ENCODE assay signal across 18 cellular contexts in the genomic region with DNA sequence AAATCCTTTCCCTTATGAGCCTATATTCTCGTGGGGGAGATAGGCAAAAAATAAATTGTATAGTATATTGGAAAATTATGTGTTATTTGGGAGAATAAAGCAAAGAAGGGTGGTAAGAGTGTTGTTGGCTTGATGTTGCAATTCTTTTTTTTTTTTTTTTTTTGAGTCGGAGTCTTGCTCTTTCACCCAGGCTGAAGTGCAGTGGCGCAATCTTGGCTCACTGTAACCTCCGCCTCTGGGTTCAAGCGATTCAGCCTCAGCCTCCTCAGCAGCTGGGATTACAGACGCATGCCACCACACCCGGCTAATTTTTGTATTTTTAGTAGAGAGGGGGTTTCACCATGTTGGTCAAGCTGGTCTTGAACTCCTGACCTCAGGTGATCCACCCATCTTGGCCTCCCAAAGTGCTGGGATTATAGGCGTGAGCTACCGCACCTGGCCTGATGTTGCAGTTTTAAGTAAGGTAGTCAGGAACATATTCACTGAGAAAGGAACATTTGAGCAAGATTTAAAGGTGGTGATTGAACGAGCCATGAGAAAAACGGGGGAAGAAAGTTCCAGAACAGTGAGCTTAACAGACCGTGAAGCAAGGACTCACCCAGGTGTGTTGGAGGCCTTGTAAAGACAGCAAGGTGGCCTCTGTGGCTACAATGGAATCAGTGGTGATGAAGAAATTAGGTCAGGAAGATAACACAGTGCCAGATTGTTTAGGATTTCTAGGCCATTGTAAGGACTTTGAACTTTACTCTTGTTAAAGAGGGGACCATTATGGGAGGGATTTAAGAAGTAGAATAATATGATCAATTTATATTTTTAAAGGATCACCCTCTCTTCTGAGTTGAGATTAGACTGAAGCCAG. TPM values are rescaled to one million over a fixed set of nuclear protein-coding genes. Genes with fewer than 3 reads are reported as not detected.
A peak's percentile ranks its signal among the peaks of the same experiment; 100 is the strongest.
DNase-seq lines count a peak whose midpoint lies in the region; ATAC-seq and TF ChIP-seq lines count a peak whose summit lies in the region.
"Had no signal": no experiment of that assay in that cellular context is flagged by ENCODE, and none has a peak within 500 bp of the region (broad histone marks: within the 10 kb centered on the region; RNA-seq: fewer than 3 reads in every experiment).

No MANE protein-coding gene starts in this region.

- H3K27me3 Mint-ChIP-seq in stimulated activated naive CD8-positive, alpha-beta T cell treated with anti-CD3 and anti-CD28 coated beads, Interleukin-15, Interleukin-2, amounts not matched to agents 100 ng/mL and 50 ng/mL, for 24 hours = no peaks in the 10 kb centered on the region
- H3K27me3 Mint-ChIP-seq in stimulated activated naive CD8-positive, alpha-beta T cell treated with anti-CD3 and anti-CD28 coated beads, Interleukin-15, amount 100 ng/mL, for 72 hours = no peaks in the 10 kb centered on the region
- H3K27me3 Mint-ChIP-seq: activated CD4-positive, alpha-beta T cell treated with anti-CD3 and anti-CD28 coated beads, Interleukin-2, amount 10 ng/mL, durations not matched to agents 7 days and 5 days; dendritic cell treated with granulocyte-macrophage colony-stimulating factor and Interleukin-4, amounts not matched to agents 40 ng/mL and 50 ng/mL, for 4 days; type B pancreatic cell had no signal

- H3K27ac Mint-ChIP-seq in stimulated activated naive CD8-positive, alpha-beta T cell treated with anti-CD3 and anti-CD28 coated beads, Interleukin-15, Interleukin-2, amounts not matched to agents 100 ng/mL and 50 ng/mL, for 24 hours = peak overlapping the region; percentile 66
- H3K27ac Mint-ChIP-seq in stimulated activated naive CD8-positive, alpha-beta T cell treated with anti-CD3 and anti-CD28 coated beads, Interleukin-15, amount 100 ng/mL, for 72 hours = peak overlapping the region in 1 of 2 donors; percentile 59
- H3K27ac Mint-ChIP-seq: activated CD4-positive, alpha-beta T cell treated with anti-CD3 and anti-CD28 coated beads, Interleukin-2, amount 10 ng/mL, durations not matched to agents 7 days and 5 days; dendritic cell treated with granulocyte-macrophage colony-stimulating factor and Interleukin-4, amounts not matched to agents 40 ng/mL and 50 ng/mL, for 4 days had no signal

- no peak overlapping the region for H3K27ac ChIP-seq in lung (ENCODE audit: low read depth in 1 of 2, low read length in 1 of 2)
- H3K27ac ChIP-seq in upper lobe of right lung = no peak overlapping the region
- no peak overlapping the region for H3K27ac ChIP-seq in left ventricle myocardium inferior (replicated peaks)
- H3K27ac ChIP-seq: ascending aorta had no signal

- H3K36me3 Mint-ChIP-seq in stimulated activated naive CD8-positive, alpha-beta T cell treated with anti-CD3 and anti-CD28 coated beads, Interleukin-15, Interleukin-2, amounts not matched to agents 100 ng/mL and 50 ng/mL, for 24 hours (ENCODE audit: low read depth) = no peaks in the 10 kb centered on the region
- H3K36me3 Mint-ChIP-seq: natural killer cell had no signal

- DNase-seq in stimulated activated naive CD8-positive, alpha-beta T cell treated with anti-CD3 and anti-CD28 coated beads, Interleukin-15, amount 100 ng/mL, for 72 hours = no peak
- DNase-seq in adipocyte (ENCODE audit: low read depth) = no peak
- DNase-seq in lung (ENCODE audit: low spot score) = peak; percentile 52
- DNase-seq in upper lobe of right lung = peak; percentile 78
- DNase-seq in left ventricle myocardium inferior = no peak
- DNase-seq in activated CD4-positive, alpha-beta T cell treated with anti-CD3 and anti-CD28 coated beads, Interleukin-2, amount 50 U/mL, for 1 hour = no peak
- DNase-seq in NCI-H146 treated with DMSO at 0.1 percent for 48 hours (lab: John Stamatoyannopoulos, UW; ENCODE audit: unreplicated experiment) = no peak
- DNase-seq: activated CD4-positive, alpha-beta T cell treated with anti-CD3 and anti-CD28 coated beads, Interleukin-2, amount 10 ng/mL, durations not matched to agents 7 days and 5 days; activated T-cell treated with anti-CD3 and anti-CD28 coated beads, Interleukin-2, amount 50 U/mL, for 1 hour; natural killer cell; NCI-H1092 treated with DMSO at 0.1 percent for 48 hours; stimulated activated CD4-positive, alpha-beta T cell treated with anti-CD3 and anti-CD28 coated beads, Interleukin-2, amount 100 ng/mL, for 48 hours; stimulated activated CD8-positive, alpha-beta memory T cell treated with anti-CD3 and anti-CD28 coated beads, Interleukin-4, amount 100 ng/mL, for 48 hours; T-helper 9 cell had no signal

- H3K4me1 ChIP-seq in adipocyte (ENCODE audit: control insufficient read depth, insufficient read depth, low read length) = peaks cover 35% of the 10 kb centered on the region
- H3K4me1 ChIP-seq in lung (ENCODE audit: control insufficient read depth in 2 of 2, insufficient read depth in 2 of 2, low read length in 2 of 2) = peaks cover 4 to 10% of the 10 kb centered on the region in 2 donors
- peaks cover 23% of the 10 kb centered on the region for H3K4me1 ChIP-seq in upper lobe of right lung
- H3K4me1 ChIP-seq in left ventricle myocardium inferior = peaks cover 39% of the 10 kb centered on the region

- H3K9me3 ChIP-seq in adipocyte (ENCODE audit: control insufficient read depth, low read length) (no peaks in the 10 kb centered on the region), lung (ENCODE audit: control insufficient read depth in 2 of 2, insufficient read depth in 1 of 2, low read length in 1 of 2) (no peaks in the 10 kb centered on the region), upper lobe of right lung (no peaks in the 10 kb centered on the region), left ventricle myocardium inferior (replicated peaks) (no peaks in the 10 kb centered on the region)
- H3K9me3 ChIP-seq: ascending aorta had no signal

- no peaks in the 10 kb centered on the region for H3K27me3 ChIP-seq in adipocyte (replicated peaks; ENCODE audit: control insufficient read depth, insufficient read depth, low read length)
- no peaks in the 10 kb centered on the region for H3K27me3 ChIP-seq in lung (ENCODE audit: control insufficient read depth, insufficient read depth)
- no peaks in the 10 kb centered on the region for H3K27me3 ChIP-seq in upper lobe of right lung
- no peaks in the 10 kb centered on the region for H3K27me3 ChIP-seq in left ventricle myocardium inferior (ENCODE audit: low read depth)
- H3K27me3 ChIP-seq: ascending aorta had no signal

- H3K9ac ChIP-seq in adipocyte (ENCODE audit: low read length) = peak overlapping the region; percentile 24

- WGBS in lung, 2 donors = 60 to 62% methylated on average over 12 of the region's 12 CpGs

- H3K9me3 Mint-ChIP-seq in stimulated activated naive CD8-positive, alpha-beta T cell treated with anti-CD3 and anti-CD28 coated beads, Interleukin-15, Interleukin-2, amounts not matched to agents 100 ng/mL and 50 ng/mL, for 24 hours = no peaks in the 10 kb centered on the region
- no peaks in the 10 kb centered on the region for H3K9me3 Mint-ChIP-seq in stimulated activated naive CD8-positive, alpha-beta T cell treated with anti-CD3 and anti-CD28 coated beads, Interleukin-15, amount 100 ng/mL, for 72 hours
- H3K9me3 Mint-ChIP-seq: activated CD4-positive, alpha-beta T cell treated with anti-CD3 and anti-CD28 coated beads, Interleukin-2, amount 10 ng/mL, durations not matched to agents 7 days and 5 days; dendritic cell treated with granulocyte-macrophage colony-stimulating factor and Interleukin-4, amounts not matched to agents 40 ng/mL and 50 ng/mL, for 4 days; natural killer cell; type B pancreatic cell had no signal

- TF ChIP-seq CTCF in lung (IDR thresholded peaks at IDR 0.05; ENCODE audit: control extremely low read depth, extremely low read depth) (no peak), upper lobe of right lung (IDR thresholded peaks at IDR 0.05) (no peak), left ventricle myocardium inferior (IDR thresholded peaks at IDR 0.05; ENCODE audit: borderline replicate concordance) (no peak)

- no peak for ATAC-seq in stimulated activated naive CD8-positive, alpha-beta T cell treated with anti-CD3 and anti-CD28 coated beads, Interleukin-15, amount 100 ng/mL, for 72 hours
- ATAC-seq in lung (ENCODE audit: insufficient read depth, low FRiP score) (no peak), upper lobe of right lung (peak; percentile 53)
- ATAC-seq: natural killer cell had no signal

- H3K4me3 ChIP-seq in adipocyte (ENCODE audit: low read length) (peak overlapping the region; percentile 46), lung (no peak overlapping the region), upper lobe of right lung (no peak overlapping the region), left ventricle myocardium inferior (no peak overlapping the region)
- H3K4me3 ChIP-seq: ascending aorta had no signal

- peaks cover 62% of the 10 kb centered on the region for H3K4me1 Mint-ChIP-seq in stimulated activated naive CD8-positive, alpha-beta T cell treated with anti-CD3 and anti-CD28 coated beads, Interleukin-15, Interleukin-2, amounts not matched to agents 100 ng/mL and 50 ng/mL, for 24 hours (ENCODE audit: low read depth)
- peaks cover 31% of the 10 kb centered on the region for H3K4me1 Mint-ChIP-seq in stimulated activated naive CD8-positive, alpha-beta T cell treated with anti-CD3 and anti-CD28 coated beads, Interleukin-15, amount 100 ng/mL, for 72 hours

- H3K36me3 ChIP-seq in adipocyte (ENCODE audit: control insufficient read depth, insufficient read depth, low read length, severe bottlenecking) (no peaks in the 10 kb centered on the region), lung (ENCODE audit: control insufficient read depth in 2 of 2, insufficient read depth in 2 of 2, low read length in 2 of 2) (no peaks in the 10 kb centered on the region), upper lobe of right lung (no peaks in the 10 kb centered on the region), left ventricle myocardium inferior (no peaks in the 10 kb centered on the region)
- H3K36me3 ChIP-seq: ascending aorta had no signal

- no peak overlapping the region for H3K4me3 Mint-ChIP-seq in stimulated activated naive CD8-positive, alpha-beta T cell treated with anti-CD3 and anti-CD28 coated beads, Interleukin-15, Interleukin-2, amounts not matched to agents 100 ng/mL and 50 ng/mL, for 24 hours
- no peak overlapping the region for H3K4me3 Mint-ChIP-seq in stimulated activated naive CD8-positive, alpha-beta T cell treated with anti-CD3 and anti-CD28 coated beads, Interleukin-15, amount 100 ng/mL, for 72 hours
- H3K4me3 Mint-ChIP-seq: activated CD4-positive, alpha-beta T cell treated with anti-CD3 and anti-CD28 coated beads, Interleukin-2, amount 10 ng/mL, durations not matched to agents 7 days and 5 days; dendritic cell treated with granulocyte-macrophage colony-stimulating factor and Interleukin-4, amounts not matched to agents 40 ng/mL and 50 ng/mL, for 4 days; natural killer cell; type B pancreatic cell had no signal

- intact Hi-C loops in upper lobe of right lung (cut with DNase I) (no loop called here), left ventricle myocardium inferior (cut with micrococcal nuclease) (no loop called here)

RNA-seq across cellular contexts. Expression of gene RPRD2, which starts 45.8 kb away (rescaled TPM):
- total RNA-seq in lung (10 to 100 TPM; 22.2 to 27.8 TPM), upper lobe of right lung (31.4 TPM), left ventricle myocardium inferior (22.9 TPM)
- 1 to 10 TPM; 7.1 to 7.2 TPM for polyA plus RNA-seq in lung

Comparison
In these comparisons a context has a peak if more than half of its experiments do, and no peak if none do; other contexts are left out.
1. DNase-seq: peak in lung (single experiment) and upper lobe of right lung (single experiment); none in stimulated activated naive CD8-positive, alpha-beta T cell treated with anti-CD3 and anti-CD28 coated beads, Interleukin-15, amount 100 ng/mL, for 72 hours (0 of 2), adipocyte (single experiment), left ventricle myocardium inferior (single experiment), activated CD4-positive, alpha-beta T cell treated with anti-CD3 and anti-CD28 coated beads, Interleukin-2, amount 50 U/mL, for 1 hour (single experiment) and NCI-H146 treated with DMSO at 0.1 percent for 48 hours (single experiment).